In the genomic region with DNA sequence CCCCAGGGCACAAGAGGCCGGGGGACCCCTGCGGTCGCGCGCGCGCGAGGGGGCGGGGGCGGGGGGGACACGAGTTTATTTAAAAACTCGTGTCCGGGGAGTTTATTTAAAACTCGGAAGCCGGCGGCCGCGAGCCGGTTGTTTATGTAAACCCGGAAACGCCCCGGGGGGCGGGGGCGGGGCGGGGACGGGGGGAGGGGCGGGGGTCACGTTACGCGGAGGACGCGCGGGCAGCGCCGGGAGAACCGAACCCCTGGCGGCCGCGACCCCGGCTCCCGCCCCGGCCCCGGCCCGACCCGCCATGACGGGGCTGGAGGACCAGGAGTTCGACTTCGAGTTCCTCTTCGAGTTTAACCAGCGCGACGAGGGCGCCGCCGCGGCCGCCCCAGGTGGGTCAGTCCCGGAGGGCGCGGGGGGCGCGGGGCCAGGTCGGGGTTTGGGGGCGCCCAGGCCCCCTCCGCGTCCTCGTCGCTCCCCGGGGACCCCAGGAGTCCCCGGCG, we compare ENCODE assay signal across 8 cellular contexts. TPM values are rescaled to one million over a fixed set of nuclear protein-coding genes. Genes with fewer than 3 reads are reported as not detected.
A peak's percentile ranks its signal among the peaks of the same experiment; 100 is the strongest.
DNase-seq lines count a peak whose midpoint lies in the region; ATAC-seq and TF ChIP-seq lines count a peak whose summit lies in the region.

No MANE protein-coding gene starts in this region.

- peak; percentile 66 for DNase-seq in activated B cell treated with CpG ODN at 0.5 μM for 24 hours
- DNase-seq in effector CD8-positive, alpha-beta T cell (lab: John Stamatoyannopoulos, UW) = peak; percentile 58
- DNase-seq in mucosa of descending colon = peak; percentile 69 to 84 (median 81)
- DNase-seq in testis = peak; percentile 78

- H3K36me3 ChIP-seq in BLaER1 treated with 17β-estradiol and CSF1 and Interleukin-3, amounts not matched to agents 10 nM and 100 nM = no peaks in the 10 kb centered on the region
- H3K36me3 ChIP-seq in mucosa of descending colon (ENCODE audit: low read depth) (no peaks in the 10 kb centered on the region), testis (ENCODE audit: low read depth, missing control alignments) (no peaks in the 10 kb centered on the region)

- peaks cover 11% of the 10 kb centered on the region for H3K36me3 Mint-ChIP-seq in activated B cell treated with CpG ODN at 0.5 μM for 24 hours (ENCODE audit: low read depth)

- no peak overlapping the region for H3K27ac Mint-ChIP-seq in activated B cell treated with CpG ODN at 0.5 μM for 24 hours

- WGBS in testis, 2 donors = 1% methylated on average over 39 of the region's 71 CpGs; no CpG with 5 or more reads in 1 of the 2 donors

- H4K20me1 ChIP-seq in BLaER1 treated with 17β-estradiol and CSF1 and Interleukin-3, amounts not matched to agents 10 nM and 100 nM = peaks cover 6 to 40% (median 24%) of the 10 kb centered on the region in 11 experiments; a peak in 17 of 22 replicates

- POLR2A ChIA-PET in activated B cell treated with CpG ODN at 0.5 μM for 24 hours (lab: Charles Lee) = interaction anchor here (0.9 to 2.4 kb wide), 4 partner anchors 18 to 124 kb away, joined by 3 to 6 read pairs (median 5); no protein-coding TSS in a partner anchor

- H3K27me3 ChIP-seq in BLaER1 treated with 17β-estradiol and CSF1 and Interleukin-3, amounts not matched to agents 10 nM and 100 nM = peaks cover 32 to 56% (median 46%) of the 10 kb centered on the region in 11 experiments
- no peaks in the 10 kb centered on the region for H3K27me3 ChIP-seq in testis

- peak overlapping the region; percentile 86 to 93 (median 90) for H3K9ac ChIP-seq in BLaER1 treated with 17β-estradiol and CSF1 and Interleukin-3, amounts not matched to agents 10 nM and 100 nM

- H3K27ac ChIP-seq in BLaER1 treated with 17β-estradiol and CSF1 and Interleukin-3, amounts not matched to agents 10 nM and 100 nM = peak overlapping the region; percentile 70 to 95 (median 93)
- H3K27ac ChIP-seq in testis = peak overlapping the region; percentile 71 to 87

- CTCF ChIA-PET in activated B cell treated with CpG ODN at 0.5 μM for 24 hours (lab: Charles Lee) = no interaction called here

- intact Hi-C loops in activated B cell treated with CpG ODN at 0.5 μM for 24 hours (cut with micrococcal nuclease) (no loop called here), mucosa of descending colon (cut with DNase I, micrococcal nuclease) (no loop called here), testis (cut with DNase I; ENCODE audit: low total_unique reads) (no loop called here)

- H3K4me3 Mint-ChIP-seq in activated B cell treated with CpG ODN at 0.5 μM for 24 hours = peak overlapping the region; percentile 53

- H3K4me1 ChIP-seq in BLaER1 treated with 17β-estradiol and CSF1 and Interleukin-3, amounts not matched to agents 10 nM and 100 nM = peaks cover 74 to 79% (median 78%) of the 10 kb centered on the region in 10 experiments
- H3K4me1 ChIP-seq in mucosa of descending colon (ENCODE audit: low read depth) (peaks cover 26% of the 10 kb centered on the region), testis (peaks cover 20% of the 10 kb centered on the region)

- no peaks in the 10 kb centered on the region for H3K27me3 Mint-ChIP-seq in activated B cell treated with CpG ODN at 0.5 μM for 24 hours

- no peak for TF ChIP-seq POLR2A in testis (IDR thresholded peaks at IDR 0.05)

- peak overlapping the region; percentile 66 to 84 (median 74) for H3K4me3 ChIP-seq in BLaER1 treated with 17β-estradiol and CSF1 and Interleukin-3, amounts not matched to agents 10 nM and 100 nM
- H3K4me3 ChIP-seq in mucosa of descending colon (peak overlapping the region; percentile 36), testis (peak overlapping the region; percentile 73 to 81)

- no peaks in the 10 kb centered on the region for H3K9me3 Mint-ChIP-seq in activated B cell treated with CpG ODN at 0.5 μM for 24 hours

- H3K9me3 ChIP-seq in BLaER1 treated with 17β-estradiol and CSF1 and Interleukin-3, amounts not matched to agents 10 nM and 100 nM (replicated peaks in 1 of 11) = no peaks in the 10 kb centered on the region
- H3K9me3 ChIP-seq in mucosa of descending colon (no peaks in the 10 kb centered on the region), testis (no peaks in the 10 kb centered on the region)

- peaks cover 67% of the 10 kb centered on the region for H3K4me1 Mint-ChIP-seq in activated B cell treated with CpG ODN at 0.5 μM for 24 hours

- no peak for TF ChIP-seq CTCF in activated B cell treated with CpG ODN at 0.5 μM for 24 hours (IDR thresholded peaks at IDR 0.05)
- no peak for TF ChIP-seq CTCF in mucosa of descending colon (IDR thresholded peaks at IDR 0.05)
- no peak for TF ChIP-seq CTCF in testis (IDR thresholded peaks at IDR 0.05)

- H3K4me2 ChIP-seq in BLaER1 treated with 17β-estradiol and CSF1 and Interleukin-3, amounts not matched to agents 10 nM and 100 nM = peak overlapping the region; percentile 89 to 99 (median 99)

- ATAC-seq in HG02642 (IDR thresholded peaks at IDR 0.05; ENCODE audit: poor library complexity, unreplicated experiment) = peak; percentile 32
- ATAC-seq in activated B cell treated with CpG ODN at 0.5 μM for 24 hours (ENCODE audit: low read depth) = peak; percentile 33
- peak; percentile 60 for ATAC-seq in mucosa of descending colon
- no peak for ATAC-seq in HG03095 (IDR thresholded peaks at IDR 0.05; ENCODE audit: unreplicated experiment)
- no peak for ATAC-seq in GM18868 (IDR thresholded peaks at IDR 0.05; ENCODE audit: unreplicated experiment)

RNA-seq across cellular contexts. Expression of gene NFATC1, which starts 4.4 kb away (rescaled TPM):
- total RNA-seq in activated B cell treated with CpG ODN at 0.5 μM for 24 hours (49.0 and 52.6 TPM in 2 replicates), mucosa of descending colon (10 to 100 TPM in 1 of 3 donors, 1 to 10 TPM in 2; 2.9 to 12.9 (median 4.6) TPM), testis (10 to 100 TPM; 22.2 to 28.1 TPM)
- polyA plus RNA-seq in testis (ENCODE audit: insufficient read depth, low read depth, low replicate concordance) = 27.5 TPM

Comparison
In these comparisons a context has a peak if more than half of its experiments do, and no peak if none do; other contexts are left out.
1. ATAC-seq: peak in HG02642 (single experiment), activated B cell treated with CpG ODN at 0.5 μM for 24 hours (single experiment) and mucosa of descending colon (single experiment); none in HG03095 (single experiment) and GM18868 (single experiment).
2. Peak in every context shown above with its lines, with median percentiles within 50 percentile points of each other: H3K4me3 ChIP-seq and DNase-seq.